Comparison of ENCODE assay signal across 12 cellular contexts in genomic region chr5:129120158-129120581, GRCh38. TPM values are rescaled to one million over a fixed set of nuclear protein-coding genes. Genes with fewer than 3 reads are reported as not detected.
DNase-seq lines count a peak whose midpoint lies in the region; ATAC-seq lines count a peak whose summit lies in the region.
"Had no signal": no experiment of that assay in that cellular context is flagged by ENCODE, and none has a peak within 500 bp of the region (broad histone marks: within the 10 kb centered on the region; RNA-seq: fewer than 3 reads in every experiment).

No MANE protein-coding gene starts in this region.

- H3K36me3 ChIP-seq in neuronal stem cell (replicated peaks in 1 of 2; ENCODE audit: control insufficient read depth in 2 of 2, insufficient read depth in 2 of 2, low read length in 2 of 2): no peaks in the 10 kb centered on the region

- H2BK12ac ChIP-seq in neuronal stem cell (ENCODE audit: low read length): no peak overlapping the region

- no peak overlapping the region for H3K4me3 ChIP-seq in neuronal stem cell (ENCODE audit: low read length in 2 of 2)

- no peak overlapping the region for H3K23ac ChIP-seq in neuronal stem cell (ENCODE audit: low read depth, low read length, poor library complexity)

- no peak overlapping the region for H3K9ac ChIP-seq in neuronal stem cell (ENCODE audit: low read depth, low read length, poor library complexity)

- H3K27ac ChIP-seq in neuronal stem cell (replicated peaks; ENCODE audit: low read length): no peak overlapping the region

- ATAC-seq in GM18499 (IDR thresholded peaks at IDR 0.05; ENCODE audit: insufficient read depth, unreplicated experiment) (peak; percentile 55), GM19438 (IDR thresholded peaks at IDR 0.05; ENCODE audit: low read depth, unreplicated experiment) (peak; percentile 57), HG02798 (IDR thresholded peaks at IDR 0.05; ENCODE audit: poor library complexity, unreplicated experiment) (peak; percentile 75), HG03442 (IDR thresholded peaks at IDR 0.05; ENCODE audit: unreplicated experiment) (peak; percentile 75)

- no peak overlapping the region for H2BK120ac ChIP-seq in neuronal stem cell (ENCODE audit: low read depth, low read length)

- no peak overlapping the region for H4K8ac ChIP-seq in neuronal stem cell (ENCODE audit: low read depth, low read length)

- H3K79me1 ChIP-seq in neuronal stem cell (ENCODE audit: low read depth, low read length): no peaks in the 10 kb centered on the region

- no peaks in the 10 kb centered on the region for H3K27me3 ChIP-seq in neuronal stem cell (ENCODE audit: control insufficient read depth in 3 of 3, insufficient read depth in 3 of 3, low read depth in 1 of 3, low read length in 3 of 3)

- H2BK5ac ChIP-seq in neuronal stem cell (ENCODE audit: low read length): no peak overlapping the region

- H4K91ac ChIP-seq in neuronal stem cell (ENCODE audit: low read depth, low read length, poor library complexity): no peak overlapping the region

- H2AFZ ChIP-seq in neuronal stem cell (ENCODE audit: low read length): no peak overlapping the region

- no peak overlapping the region for H2AK5ac ChIP-seq in neuronal stem cell (ENCODE audit: low read depth, low read length)

- no peaks in the 10 kb centered on the region for H3K4me1 ChIP-seq in neuronal stem cell (ENCODE audit: control insufficient read depth in 2 of 2, insufficient read depth in 1 of 2, low read depth in 1 of 2, low read length in 2 of 2)

- no peak overlapping the region for H2BK15ac ChIP-seq in neuronal stem cell (ENCODE audit: low read length)

- WGBS in neuronal stem cell (ENCODE audit: extremely low coverage in 2 of 2, insufficient read length in 2 of 2, insufficient replicate concordance in 1 of 2), 2 donors: no CpG with 5 or more reads among the region's 3 CpGs

- H3K9me3 ChIP-seq in neuronal stem cell (replicated peaks in 1 of 2; ENCODE audit: control insufficient read depth in 2 of 2, insufficient read depth in 1 of 2, low read depth in 1 of 2, low read length in 2 of 2): no peaks in the 10 kb centered on the region

- H3K18ac ChIP-seq in neuronal stem cell (ENCODE audit: low read length): no peak overlapping the region

- H3K14ac ChIP-seq in neuronal stem cell (ENCODE audit: low read length): no peak overlapping the region

- H3K4me2 ChIP-seq in neuronal stem cell (ENCODE audit: insufficient read depth, low read length, poor library complexity, severe bottlenecking): no peak overlapping the region

- DNase-seq in iPS-NIHi7 (ENCODE audit: extremely low spot score) (no peak), neuronal stem cell (ENCODE audit: low spot score) (no peak), NCI-H345 (lab: John Stamatoyannopoulos, UW) (no peak)
- no peak for DNase-seq in activated CD4-positive, alpha-beta T cell treated with anti-CD3 and anti-CD28 coated beads, Interleukin-2, amount 50 U/mL, for 4 hours
- DNase-seq: GF-D8; H9; mammary epithelial cell; stimulated activated CD4-positive, alpha-beta T cell treated with anti-CD3 and anti-CD28 coated beads, Interleukin-2, amount 100 ng/mL, for 48 hours had no signal

- no peak overlapping the region for H3K4ac ChIP-seq in neuronal stem cell (ENCODE audit: low read length)

RNA-seq across cellular contexts. Expression of gene ISOC1, which starts 25.6 kb away (rescaled TPM):
- polyA plus RNA-seq in neuronal stem cell (2013, experiment 1 of 2): 20.4 TPM
- polyA plus RNA-seq in neuronal stem cell (2013, experiment 2 of 2): 19.9 TPM
